Comparison of ENCODE assay signal across 19 cellular contexts in genomic region chr6:133682506-133683290, GRCh38.
"Had no signal": no experiment of that assay in that cellular context is flagged by ENCODE, and none has a peak within 500 bp of the region (broad histone marks: within the 10 kb centered on the region; RNA-seq: fewer than 3 reads in every experiment).

No MANE protein-coding gene starts in this region.

- H3K27me3 ChIP-seq: colonic mucosa, ovary had no signal

- H3K36me3 Mint-ChIP-seq: activated naive CD8-positive, alpha-beta T cell had no signal

- H3K9me3 Mint-ChIP-seq: activated T-cell treated with anti-CD3 and anti-CD28 coated beads, Interleukin-2, amount 50 U/mL, for 24 hours; neural crest cell; stimulated activated naive CD8-positive, alpha-beta T cell treated with anti-CD3 and anti-CD28 coated beads, Interleukin-15, Interleukin-2, amounts not matched to agents 100 ng/mL and 50 ng/mL, for 24 hours; T-helper 2 cell treated with Interferon-gamma antibody and Interleukin-4, amounts not matched to agents 5 μg/mL and 100 μg/mL, for 36 hours had no signal

- ATAC-seq: left ventricle myocardium superior had no signal

- H3K27ac ChIP-seq: colonic mucosa, epithelial cell of prostate, ovary, thoracic aorta had no signal

- DNase-seq: activated CD4-positive, alpha-beta T cell treated with anti-CD3 and anti-CD28 coated beads, Interleukin-2, amount 50 U/mL, for 4 hours; activated CD4-positive, CD25-positive, alpha-beta regulatory T cell treated with anti-CD3 and anti-CD28 coated beads, Interleukin-2, amount 50 U/mL, for 72 hours; activated effector memory CD4-positive, alpha-beta T cell treated with Interleukin-2 at 50 U/mL for 16 hours; activated T-cell treated with anti-CD3 and anti-CD28 coated beads, Interleukin-2, amount 50 U/mL, for 24 hours; colonic mucosa; effector CD4-positive, alpha-beta T cell; head of caudate nucleus; kidney; left ventricle myocardium superior; mesendoderm; ovary; stimulated activated CD4-positive, alpha-beta T cell treated with anti-CD3 and anti-CD28 coated beads, Interleukin-12 subunit alpha, Interleukin-12 subunit beta, amount 100 ng/mL, for 4 hours; SW 1271 had no signal

- H3K27ac Mint-ChIP-seq: activated naive CD8-positive, alpha-beta T cell; activated T-cell treated with anti-CD3 and anti-CD28 coated beads, Interleukin-2, amount 50 U/mL, for 24 hours; stimulated activated naive CD8-positive, alpha-beta T cell treated with anti-CD3 and anti-CD28 coated beads, Interleukin-15, Interleukin-2, amounts not matched to agents 100 ng/mL and 50 ng/mL, for 24 hours; T-helper 2 cell treated with Interferon-gamma antibody and Interleukin-4, amounts not matched to agents 5 μg/mL and 100 μg/mL, for 36 hours had no signal

- H3K36me3 ChIP-seq: colonic mucosa, ovary, thoracic aorta had no signal

- H3K4me3 Mint-ChIP-seq: activated naive CD8-positive, alpha-beta T cell; activated T-cell treated with anti-CD3 and anti-CD28 coated beads, Interleukin-2, amount 50 U/mL, for 24 hours; neural crest cell; stimulated activated naive CD8-positive, alpha-beta T cell treated with anti-CD3 and anti-CD28 coated beads, Interleukin-15, Interleukin-2, amounts not matched to agents 100 ng/mL and 50 ng/mL, for 24 hours; T-helper 2 cell treated with Interferon-gamma antibody and Interleukin-4, amounts not matched to agents 5 μg/mL and 100 μg/mL, for 36 hours had no signal

- H3K9me3 ChIP-seq: colonic mucosa, ovary, thoracic aorta had no signal

- H3K4me3 ChIP-seq: colonic mucosa, ovary, thoracic aorta had no signal

- H3K4me1 ChIP-seq: colonic mucosa had no signal

- H3K27me3 Mint-ChIP-seq: activated naive CD8-positive, alpha-beta T cell; stimulated activated naive CD8-positive, alpha-beta T cell treated with anti-CD3 and anti-CD28 coated beads, Interleukin-15, Interleukin-2, amounts not matched to agents 100 ng/mL and 50 ng/mL, for 24 hours had no signal
